Comparison of ENCODE assay signal across 2 cellular contexts in genomic region chr15:82535566-82536408, GRCh38.
TF ChIP-seq lines count a peak whose summit lies in the region.

No MANE protein-coding gene starts in this region.

TF ChIP-seq in PFSK-1, 5 proteins besides CTCF, POLR2A, EP300 and RAD21:
- TF ChIP-seq FOXP2 (optimal IDR thresholded peaks at IDR 0.05; ENCODE audit: borderline replicate concordance, extremely low read depth, extremely low read length, insufficient read depth) (no peak), REST (IDR thresholded peaks at IDR 0.05; ENCODE audit: insufficient read depth in 1 of 2, low read depth in 2 of 2, low read length in 2 of 2) (no peak), POLR2AphosphoS5 (IDR thresholded peaks at IDR 0.05; ENCODE audit: low read depth, low read length) (peak; percentile 71), TAF1 (IDR thresholded peaks at IDR 0.05; ENCODE audit: borderline replicate concordance, insufficient read depth, low read length) (peak; percentile 44; the same call in 1 of the 2 replicates), SIN3A (IDR thresholded peaks at IDR 0.05; ENCODE audit: borderline replicate concordance, insufficient read depth, low read length) (peak; percentile 52; the same call in 1 of the 2 replicates)

TF ChIP-seq in GM12878, 131 proteins besides CTCF, POLR2A, EP300 and RAD21 (continues in another document):
- TF ChIP-seq TCF12 (IDR thresholded peaks at IDR 0.05; ENCODE audit: low read depth, low read length) = no peak
- no peak for TF ChIP-seq NR2F1 (conservative IDR thresholded peaks at IDR 0.05)
- TF ChIP-seq NFIC (IDR thresholded peaks at IDR 0.05; ENCODE audit: low read depth, low read length) = 0 out of 2 replicates have a peak, but pooled peaks have one; percentile 15
- TF ChIP-seq CEBPB (IDR thresholded peaks at IDR 0.05; ENCODE audit: borderline replicate concordance in 1 of 2, low read depth in 2 of 2, low read length in 2 of 2) = no peak
- no peak for TF ChIP-seq SRF (IDR thresholded peaks at IDR 0.05; ENCODE audit: low read depth in 2 of 2, low read length in 2 of 2)
- no peak for TF ChIP-seq GABPA (IDR thresholded peaks at IDR 0.05; ENCODE audit: low read depth)
- no peak for TF ChIP-seq SUZ12 (IDR thresholded peaks at IDR 0.05; ENCODE audit: unreplicated experiment)
- peak; percentile 28 for TF ChIP-seq BCL3 (IDR thresholded peaks at IDR 0.05; ENCODE audit: borderline replicate concordance, insufficient read depth, low read depth, low read length, poor library complexity, severe bottlenecking)
- TF ChIP-seq FOXM1 (IDR thresholded peaks at IDR 0.05; ENCODE audit: low read depth, low read length) = 0 out of 2 replicates have a peak, but pooled peaks have one; percentile 18
- TF ChIP-seq RBBP5 (conservative IDR thresholded peaks at IDR 0.05) = no peak
- TF ChIP-seq CREB1 (IDR thresholded peaks at IDR 0.05; ENCODE audit: low read depth) = 0 out of 2 replicates have a peak, but pooled peaks have one; percentile 6
- peak; percentile 72; the same call in 1 of the 2 replicates for TF ChIP-seq POLR2AphosphoS2 (IDR thresholded peaks at IDR 0.05; ENCODE audit: low read depth, low read length)
- no peak for TF ChIP-seq ZNF274 (IDR thresholded peaks at IDR 0.05; ENCODE audit: insufficient read depth, insufficient read length)
- TF ChIP-seq PAX8 (IDR thresholded peaks at IDR 0.05) = no peak
- peak; percentile 79 for TF ChIP-seq POLR2AphosphoS5 (IDR thresholded peaks at IDR 0.05; ENCODE audit: low read length)
- peak; percentile 68; the same call in 1 of the 2 replicates for TF ChIP-seq PML (IDR thresholded peaks at IDR 0.05; ENCODE audit: low read length)
- TF ChIP-seq ATF2 (IDR thresholded peaks at IDR 0.05; ENCODE audit: low read length) = 0 out of 2 replicates have a peak, but pooled peaks have one; percentile 8
- no peak for TF ChIP-seq MTA2 (IDR thresholded peaks at IDR 0.05; ENCODE audit: low read depth)
- no peak for TF ChIP-seq ZNF384 (IDR thresholded peaks at IDR 0.05; ENCODE audit: borderline replicate concordance, low read depth, low read length)
- TF ChIP-seq TCF3 (IDR thresholded peaks at IDR 0.05; ENCODE audit: borderline replicate concordance, insufficient read depth, low read depth, low read length) = no peak
- TF ChIP-seq REST (IDR thresholded peaks at IDR 0.05; ENCODE audit: low read depth, low read length) = no peak
- TF ChIP-seq NFYA (IDR thresholded peaks at IDR 0.05; ENCODE audit: borderline replicate concordance, low read depth, low read length) = no peak
- no peak for TF ChIP-seq EED (IDR thresholded peaks at IDR 0.05; ENCODE audit: low read depth)
- TF ChIP-seq SPI1 (IDR thresholded peaks at IDR 0.05; ENCODE audit: borderline replicate concordance, insufficient read depth, low read depth, low read length) = no peak
- TF ChIP-seq CHD1 (IDR thresholded peaks at IDR 0.05; ENCODE audit: low read depth, low read length) = no peak
- TF ChIP-seq YY1 (IDR thresholded peaks at IDR 0.05; ENCODE audit: low read depth, low read length) = no peak
- no peak for TF ChIP-seq ZZZ3 (IDR thresholded peaks at IDR 0.05; ENCODE audit: control insufficient read depth, insufficient read length, low read depth)
- TF ChIP-seq PRDM15 (CRISPR knock-in tag; IDR thresholded peaks at IDR 0.05) = no peak
- TF ChIP-seq KDM1A (IDR thresholded peaks at IDR 0.05; ENCODE audit: borderline replicate concordance) = no peak
- no peak for TF ChIP-seq ZBTB33 (IDR thresholded peaks at IDR 0.05)
- peak; percentile 64 for TF ChIP-seq TARDBP (IDR thresholded peaks at IDR 0.05; ENCODE audit: borderline replicate concordance)
- TF ChIP-seq SKIL (IDR thresholded peaks at IDR 0.05; ENCODE audit: low read depth, poor library complexity, severe bottlenecking) = no peak
- 0 out of 2 replicates have a peak, but pooled peaks have one; percentile 31 for TF ChIP-seq ZBTB4 (CRISPR knock-in tag; IDR thresholded peaks at IDR 0.05)
- no peak for TF ChIP-seq ELK1 (IDR thresholded peaks at IDR 0.05; ENCODE audit: low read depth, low read length)
- TF ChIP-seq IRF5 (IDR thresholded peaks at IDR 0.05; ENCODE audit: borderline replicate concordance) = no peak
